ENCODE assay signal across 20 cellular contexts in genomic region chr15:22799902-22800301, GRCh38. TPM values are rescaled to one million over a fixed set of nuclear protein-coding genes. Genes with fewer than 3 reads are reported as not detected.
DNase-seq lines count a peak whose midpoint lies in the region; ATAC-seq and TF ChIP-seq lines count a peak whose summit lies in the region.
"Had no signal": no experiment of that assay in that cellular context is flagged by ENCODE, and none has a peak within 500 bp of the region (broad histone marks: within the 10 kb centered on the region; RNA-seq: fewer than 3 reads in every experiment).

No MANE protein-coding gene starts in this region.

- no peak overlapping the region for H2BK12ac ChIP-seq in H9 (ENCODE audit: insufficient read length, low read depth, low read length)

- H3K4me3 Mint-ChIP-seq in H9: no peak overlapping the region
- H3K4me3 Mint-ChIP-seq in endodermal cell: no peak overlapping the region
- H3K4me3 Mint-ChIP-seq: CD4-positive, alpha-beta memory T cell; HFFc6; T-cell had no signal

- in situ Hi-C loops in Panc1 (cut with HindIII; ENCODE audit: low pct_unique_long_range_greater_than_20kb, low sequenced_read_pairs): no loop called here

- H3K36me3 ChIP-seq in BLaER1 treated with 17β-estradiol and CSF1 and Interleukin-3, amounts not matched to agents 10 nM and 100 nM: peaks cover 0 to 9% (median 0%) of the 10 kb centered on the region in 11 experiments; a peak in 6 of 22 replicates
- no peaks in the 10 kb centered on the region for H3K36me3 ChIP-seq in Panc1 (ENCODE audit: control insufficient read depth, insufficient read depth, low read length)
- H3K36me3 ChIP-seq in endodermal cell (ENCODE audit: control insufficient read depth, insufficient read depth, low read length): no peaks in the 10 kb centered on the region

- peaks cover 0 to 4% (median 4%) of the 10 kb centered on the region in 3 experiments; a peak in 2 of 7 replicates for H3K36me3 Mint-ChIP-seq in H9 (ENCODE audit: insufficient read depth in 1 of 3, low read depth in 3 of 3)
- peaks cover 7% of the 10 kb centered on the region for H3K36me3 Mint-ChIP-seq in endodermal cell (ENCODE audit: low read depth)

- H4K8ac ChIP-seq in H9 (replicated peaks; ENCODE audit: insufficient read length, low read depth, low read length): no peak overlapping the region

- peaks cover 0 to 46% (median 6%) of the 10 kb centered on the region in 11 experiments; a peak in 12 of 22 replicates for H4K20me1 ChIP-seq in BLaER1 treated with 17β-estradiol and CSF1 and Interleukin-3, amounts not matched to agents 10 nM and 100 nM
- no peaks in the 10 kb centered on the region for H4K20me1 ChIP-seq in H9 (ENCODE audit: control insufficient read depth, insufficient read depth, insufficient read length)

- H3K9ac ChIP-seq in BLaER1 treated with 17β-estradiol and CSF1 and Interleukin-3, amounts not matched to agents 10 nM and 100 nM: no peak overlapping the region
- H3K9ac ChIP-seq in H9 (ENCODE audit: extremely low read depth, insufficient read length, low read length) (no peak overlapping the region), endodermal cell (ENCODE audit: extremely low read depth, low read length, poor library complexity, severe bottlenecking) (no peak overlapping the region)

- no peak overlapping the region for H3K14ac ChIP-seq in H9 (ENCODE audit: insufficient read depth, low read length)

- WGBS in H9 (ENCODE audit: extremely low coverage, insufficient read length, low lambda C conversion rate): 100% methylated on average over 1 of the region's 2 CpGs
- WGBS in endodermal cell (ENCODE audit: insufficient coverage in 1 of 2, insufficient read length in 1 of 2), 2 experiments: 96 to 100% methylated on average over 1 to 2 of the region's 2 CpGs

- DNase-seq in H9: no peak
- no peak for DNase-seq in Panc1 (ENCODE audit: low read depth, low spot score)
- DNase-seq in left lobe of liver (ENCODE audit: low spot score): no peak
- no peak for DNase-seq in endodermal cell
- DNase-seq in pons (ENCODE audit: low spot score): no peak
- DNase-seq in stimulated activated naive CD8-positive, alpha-beta T cell treated with anti-CD3 and anti-CD28 coated beads, Interleukin-15, Interleukin-2, amounts not matched to agents 100 U/mL and 50 U/mL, for 24 hours: no peak
- DNase-seq: CD4-positive, alpha-beta memory T cell; DMS153; GDM1; H7; HFFc6; KG1; NCI-H1417; NCI-H187; NCI-H446; NCI-H526 treated with DMSO at 0.1 percent for 48 hours; PC-9; T-cell had no signal

- no peak overlapping the region for H2BK5ac ChIP-seq in H9 (ENCODE audit: insufficient read length, low read length)

- no peak overlapping the region for H2BK120ac ChIP-seq in H9 (ENCODE audit: low read depth, low read length, poor library complexity, severe bottlenecking)

- H4K5ac ChIP-seq in H9 (ENCODE audit: insufficient read length, low read depth, low read length): no peak overlapping the region

- H3K27me3 ChIP-seq in BLaER1 treated with 17β-estradiol and CSF1 and Interleukin-3, amounts not matched to agents 10 nM and 100 nM: no peaks in the 10 kb centered on the region
- H3K27me3 ChIP-seq in H9 (ENCODE audit: insufficient read depth, low read length) (no peaks in the 10 kb centered on the region), Panc1 (ENCODE audit: control insufficient read depth, insufficient read depth, low read length) (no peaks in the 10 kb centered on the region), endodermal cell (ENCODE audit: control insufficient read depth, insufficient read depth, low read length, poor library complexity, severe bottlenecking) (no peaks in the 10 kb centered on the region)

- no peak overlapping the region for H2BK15ac ChIP-seq in H9 (ENCODE audit: low read depth, low read length)

- no peak for TF ChIP-seq CTCF in H9 (conservative IDR thresholded peaks at IDR 0.05)
- TF ChIP-seq CTCF in Panc1 (IDR thresholded peaks at IDR 0.05): no peak
- no peak for TF ChIP-seq CTCF in endodermal cell (conservative IDR thresholded peaks at IDR 0.05)

- peak overlapping the region; percentile 1 to 65 (median 42); a peak in 12 of 22 replicates for H3K4me2 ChIP-seq in BLaER1 treated with 17β-estradiol and CSF1 and Interleukin-3, amounts not matched to agents 10 nM and 100 nM
- H3K4me2 ChIP-seq in H9 (ENCODE audit: insufficient read depth, insufficient read length, low read length): no peak overlapping the region
- H3K4me2 ChIP-seq: PC-9 had no signal

- CTCF ChIA-PET in Panc1 (lab: Charles Lee): no interaction called here

- peak overlapping the region in 2 of 3 experiments; percentile 62 to 71; a peak in 4 of 7 replicates for H3K27ac Mint-ChIP-seq in H9
- H3K27ac Mint-ChIP-seq in endodermal cell: no peak overlapping the region
- H3K27ac Mint-ChIP-seq: HFFc6, T-cell had no signal

- no peak overlapping the region for H3K56ac ChIP-seq in H9 (ENCODE audit: insufficient read length, low read depth, low read length)

- no peak overlapping the region for H2AFZ ChIP-seq in H9 (ENCODE audit: low read length)
- H2AFZ ChIP-seq: PC-9 had no signal

- no peak overlapping the region for H3K27ac ChIP-seq in BLaER1 treated with 17β-estradiol and CSF1 and Interleukin-3, amounts not matched to agents 10 nM and 100 nM
- no peak overlapping the region for H3K27ac ChIP-seq in H9 (ENCODE audit: insufficient read length, low read depth, low read length)
- H3K27ac ChIP-seq in Panc1 (ENCODE audit: low read length): no peak overlapping the region
- H3K27ac ChIP-seq in endodermal cell (ENCODE audit: low read depth, low read length): no peak overlapping the region
- H3K27ac ChIP-seq: PC-9 had no signal

- H3K9me3 Mint-ChIP-seq in H9 (no peaks in the 10 kb centered on the region; a peak in 2 of 5 replicates), endodermal cell (peaks cover 8% of the 10 kb centered on the region)
- H3K9me3 Mint-ChIP-seq: CD4-positive, alpha-beta memory T cell; HFFc6; T-cell had no signal

- no peak overlapping the region for H4K91ac ChIP-seq in H9 (ENCODE audit: insufficient read length, low read depth, low read length)

- no peak overlapping the region for H3T11ph ChIP-seq in H9 (ENCODE audit: low read length)

- no peak overlapping the region for H3K4me3 ChIP-seq in BLaER1 treated with 17β-estradiol and CSF1 and Interleukin-3, amounts not matched to agents 10 nM and 100 nM
- H3K4me3 ChIP-seq in Panc1 (ENCODE audit: low read depth in 2 of 2, low read length in 2 of 2) (no peak overlapping the region), endodermal cell (ENCODE audit: low read length) (no peak overlapping the region)
- H3K4me3 ChIP-seq: PC-9 had no signal

- no peak overlapping the region for H3K23ac ChIP-seq in H9 (ENCODE audit: insufficient read length, low read depth, low read length)

- H3K27me3 Mint-ChIP-seq in H9 (ENCODE audit: low read depth): no peaks in the 10 kb centered on the region
- no peaks in the 10 kb centered on the region for H3K27me3 Mint-ChIP-seq in endodermal cell (ENCODE audit: insufficient read depth)
- H3K27me3 Mint-ChIP-seq: CD4-positive, alpha-beta memory T cell; T-cell had no signal

- H3K23me2 ChIP-seq in H9 (ENCODE audit: insufficient read length, low read depth, low read length, poor library complexity, severe bottlenecking): no peaks in the 10 kb centered on the region

- TSS peak; percentile 46 for BruUV-seq in Panc1 (replicated peaks; lab: Mats Ljungman, UMichigan)

- H3K4me1 Mint-ChIP-seq in H9 (peaks cover 6 to 23% of the 10 kb centered on the region in 2 experiments; a peak in 3 of 4 replicates), endodermal cell (peaks cover 7% of the 10 kb centered on the region)

- H3K4me1 ChIP-seq in BLaER1 treated with 17β-estradiol and CSF1 and Interleukin-3, amounts not matched to agents 10 nM and 100 nM: peaks cover 29 to 75% (median 63%) of the 10 kb centered on the region in 10 experiments
- H3K4me1 ChIP-seq in H9 (ENCODE audit: insufficient read depth, low read length): no peaks in the 10 kb centered on the region; the same call in 1 of the 2 replicates
- H3K4me1 ChIP-seq in Panc1 (ENCODE audit: control insufficient read depth, insufficient read depth, low read length): peaks cover 5% of the 10 kb centered on the region; the same call in 1 of the 2 replicates
- H3K4me1 ChIP-seq in endodermal cell (ENCODE audit: control insufficient read depth, insufficient read depth, low read length): peaks cover 2% of the 10 kb centered on the region

- peaks cover 2% of the 10 kb centered on the region; the same call in 1 of the 2 replicates for H3K79me2 ChIP-seq in H9 (ENCODE audit: insufficient read depth, low read length)

- no peak overlapping the region for H2BK20ac ChIP-seq in H9 (ENCODE audit: low read depth, low read length, poor library complexity, severe bottlenecking)

- POLR2A ChIA-PET in Panc1 (lab: Charles Lee): no interaction called here

- H3K79me1 ChIP-seq in H9 (ENCODE audit: insufficient read depth, low read depth, low read length, poor library complexity, severe bottlenecking): no peaks in the 10 kb centered on the region

- H3K4ac ChIP-seq in H9 (ENCODE audit: low read depth, low read length): no peak overlapping the region

- no peak for ATAC-seq in Panc1
- ATAC-seq in left lobe of liver: peak; percentile 35
- ATAC-seq in stimulated activated naive CD8-positive, alpha-beta T cell treated with anti-CD3 and anti-CD28 coated beads, Interleukin-15, Interleukin-2, amounts not matched to agents 100 U/mL and 50 U/mL, for 24 hours: no peak
- ATAC-seq: SK-N-SH treated with all-trans-retinoic acid at 6 μM for 48 hours, T-cell had no signal

- no peak overlapping the region for H2AK5ac ChIP-seq in H9 (ENCODE audit: insufficient read length, low read length)

- peaks cover 0 to 6% (median 0%) of the 10 kb centered on the region in 11 experiments; a peak in 2 of 22 replicates for H3K9me3 ChIP-seq in BLaER1 treated with 17β-estradiol and CSF1 and Interleukin-3, amounts not matched to agents 10 nM and 100 nM (replicated peaks in 1 of 11)
- no peaks in the 10 kb centered on the region for H3K9me3 ChIP-seq in H9 (ENCODE audit: control insufficient read depth, low read depth, low read length)
- no peaks in the 10 kb centered on the region for H3K9me3 ChIP-seq in Panc1 (ENCODE audit: control insufficient read depth, insufficient read depth, low read depth, low read length)
- peaks cover 8% of the 10 kb centered on the region for H3K9me3 ChIP-seq in endodermal cell (ENCODE audit: control insufficient read depth, low read length)

- intact Hi-C loops in Panc1 (cut with micrococcal nuclease; ENCODE audit: unreplicated experiment): loop anchor here (2.0 kb wide), 1 partner anchor 35 kb away; no protein-coding TSS in a partner anchor

- H3K18ac ChIP-seq in H9 (ENCODE audit: insufficient read length, low read depth, low read length): no peak overlapping the region

RNA-seq across cellular contexts. Expression of gene NIPA1, which starts 13.5 kb away (rescaled TPM):
- total RNA-seq in H9 (2021) (18.4 and 20.4 TPM in 2 replicates), Panc1 (2021; ENCODE audit: unreplicated experiment) (93.2 TPM), left lobe of liver (9.8 TPM), endodermal cell (10 to 100 TPM; 18.5 to 18.7 TPM)
- 69.8 TPM for polyA plus RNA-seq in Panc1 (2012; ENCODE audit: insufficient read length)
- 11.0 TPM for polyA plus RNA-seq in endodermal cell (2013, experiment 1 of 2)
- polyA plus RNA-seq in endodermal cell (2013, experiment 2 of 2): 11.0 TPM

RNA-seq across cellular contexts. Expression of gene NIPA2, which starts 38.6 kb away (rescaled TPM):
- 77.9 and 79.3 TPM in 2 replicates for total RNA-seq in H9 (2021)
- 94.8 TPM for total RNA-seq in Panc1 (2021; ENCODE audit: unreplicated experiment)
- 83.6 TPM for polyA plus RNA-seq in Panc1 (2012; ENCODE audit: insufficient read length)
- 18.1 TPM for total RNA-seq in left lobe of liver
- 10 to 100 TPM; 57.0 to 58.3 TPM for total RNA-seq in endodermal cell
- 48.5 TPM for polyA plus RNA-seq in endodermal cell (2013, experiment 1 of 2)
- 43.7 TPM for polyA plus RNA-seq in endodermal cell (2013, experiment 2 of 2)
